In the genomic region with DNA sequence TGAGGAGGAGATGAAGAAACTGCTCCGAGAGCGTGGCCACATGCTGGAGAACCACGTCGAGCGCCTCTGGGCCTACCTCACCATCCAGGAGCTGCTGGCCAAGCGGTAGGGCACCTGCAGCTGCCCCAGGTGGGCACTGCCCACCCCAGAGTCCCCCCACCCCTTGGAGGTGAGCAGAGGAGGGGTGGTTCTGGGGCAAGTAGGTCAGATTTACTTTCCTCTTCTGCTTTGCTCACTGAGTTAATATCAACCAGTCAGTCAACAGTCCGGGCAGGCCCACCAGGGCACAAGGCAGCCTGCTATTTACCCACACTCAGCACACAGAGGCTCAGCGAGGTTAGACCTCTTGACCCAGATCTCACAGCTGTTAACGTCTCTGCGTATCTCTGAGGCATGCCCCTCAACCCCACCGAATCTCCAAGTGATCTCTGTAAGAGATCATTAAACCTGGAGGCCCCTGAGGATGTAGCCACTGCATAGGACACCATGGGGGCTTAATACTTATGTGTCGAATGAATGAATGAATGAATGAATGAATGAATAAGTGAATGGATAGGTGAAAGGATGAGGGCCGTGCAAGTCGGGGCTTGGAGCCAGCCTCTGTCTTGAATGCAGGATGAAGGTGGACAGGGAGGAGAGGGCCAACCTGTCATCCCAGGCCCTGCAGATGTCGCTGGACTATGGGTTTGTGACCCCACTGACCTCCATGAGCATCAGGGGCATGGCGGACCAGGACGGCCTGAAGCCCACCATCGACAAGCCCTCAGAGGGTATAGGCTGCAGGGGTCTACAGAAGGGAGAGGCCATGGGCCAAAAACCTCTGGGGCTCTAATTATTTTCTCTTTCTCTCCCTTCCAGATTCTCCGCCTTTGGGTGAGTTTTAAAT, we compare ENCODE assay signal across 1 cellular context.
A peak's percentile ranks its signal among the peaks of the same experiment; 100 is the strongest.
TF ChIP-seq lines count a peak whose summit lies in the region.

No MANE protein-coding gene starts in this region.

TF ChIP-seq in HepG2, 621 proteins besides CTCF, POLR2A, EP300 and RAD21 (continued from another document and continues in another):
- TF ChIP-seq, protein P1, sequence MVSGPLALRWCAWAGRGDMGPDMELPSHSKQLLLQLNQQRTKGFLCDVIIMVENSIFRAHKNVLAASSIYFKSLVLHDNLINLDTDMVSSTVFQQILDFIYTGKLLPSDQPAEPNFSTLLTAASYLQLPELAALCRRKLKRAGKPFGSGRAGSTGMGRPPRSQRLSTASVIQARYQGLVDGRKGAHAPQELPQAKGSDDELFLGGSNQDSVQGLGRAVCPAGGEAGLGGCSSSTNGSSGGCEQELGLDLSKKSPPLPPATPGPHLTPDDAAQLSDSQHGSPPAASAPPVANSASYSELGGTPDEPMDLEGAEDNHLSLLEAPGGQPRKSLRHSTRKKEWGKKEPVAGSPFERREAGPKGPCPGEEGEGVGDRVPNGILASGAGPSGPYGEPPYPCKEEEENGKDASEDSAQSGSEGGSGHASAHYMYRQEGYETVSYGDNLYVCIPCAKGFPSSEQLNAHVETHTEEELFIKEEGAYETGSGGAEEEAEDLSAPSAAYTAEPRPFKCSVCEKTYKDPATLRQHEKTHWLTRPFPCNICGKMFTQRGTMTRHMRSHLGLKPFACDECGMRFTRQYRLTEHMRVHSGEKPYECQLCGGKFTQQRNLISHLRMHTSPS (CRISPR knock-in tag; IDR thresholded peaks at IDR 0.05; ENCODE audit: low read depth), result peak; percentile 95
- no peak for TF ChIP-seq ZNF264 (CRISPR knock-in tag; IDR thresholded peaks at IDR 0.05)
- TF ChIP-seq ZBTB40 (IDR thresholded peaks at IDR 0.05), result no peak
- TF ChIP-seq ZBTB40 (CRISPR knock-in tag; IDR thresholded peaks at IDR 0.05), result no peak; the same call in 1 of the 2 replicates
- peak; percentile 65; the same call in 1 of the 2 replicates for TF ChIP-seq SOX5 (CRISPR knock-in tag; IDR thresholded peaks at IDR 0.05; ENCODE audit: borderline replicate concordance)
- TF ChIP-seq SIN3B (IDR thresholded peaks at IDR 0.05; ENCODE audit: low read length), result no peak
- TF ChIP-seq ZNF101 (CRISPR knock-in tag; IDR thresholded peaks at IDR 0.05; ENCODE audit: borderline replicate concordance, low read depth), result no peak
- TF ChIP-seq SIX1 (CRISPR knock-in tag; IDR thresholded peaks at IDR 0.05; ENCODE audit: borderline replicate concordance), result no peak
- no peak; the same call in 1 of the 2 replicates for TF ChIP-seq ZKSCAN5 (CRISPR knock-in tag; IDR thresholded peaks at IDR 0.05)
- no peak for TF ChIP-seq ARID2 (CRISPR knock-in tag; IDR thresholded peaks at IDR 0.05; ENCODE audit: borderline replicate concordance)
- no peak for TF ChIP-seq ZNF333 (CRISPR knock-in tag; IDR thresholded peaks at IDR 0.05; ENCODE audit: borderline replicate concordance)
- no peak for TF ChIP-seq ZNF749 (CRISPR knock-in tag; IDR thresholded peaks at IDR 0.05; ENCODE audit: borderline replicate concordance)
- no peak for TF ChIP-seq ZNF138 (CRISPR knock-in tag; IDR thresholded peaks at IDR 0.05; ENCODE audit: low read depth)
- 0 out of 2 replicates have a peak, but pooled peaks have one; percentile 37 for TF ChIP-seq MYPOP (CRISPR knock-in tag; IDR thresholded peaks at IDR 0.05)
- no peak for TF ChIP-seq ZFP82 (CRISPR knock-in tag; IDR thresholded peaks at IDR 0.05; ENCODE audit: borderline replicate concordance)
- no peak for TF ChIP-seq ZNF724P (CRISPR knock-in tag; IDR thresholded peaks at IDR 0.05; ENCODE audit: borderline replicate concordance)
- peak; percentile 83; the same call in 1 of the 2 replicates for TF ChIP-seq ZNF574 (CRISPR knock-in tag; IDR thresholded peaks at IDR 0.05)
- TF ChIP-seq MED8 (CRISPR knock-in tag; IDR thresholded peaks at IDR 0.05; ENCODE audit: insufficient replicate concordance), result no peak
- TF ChIP-seq, protein P2, sequence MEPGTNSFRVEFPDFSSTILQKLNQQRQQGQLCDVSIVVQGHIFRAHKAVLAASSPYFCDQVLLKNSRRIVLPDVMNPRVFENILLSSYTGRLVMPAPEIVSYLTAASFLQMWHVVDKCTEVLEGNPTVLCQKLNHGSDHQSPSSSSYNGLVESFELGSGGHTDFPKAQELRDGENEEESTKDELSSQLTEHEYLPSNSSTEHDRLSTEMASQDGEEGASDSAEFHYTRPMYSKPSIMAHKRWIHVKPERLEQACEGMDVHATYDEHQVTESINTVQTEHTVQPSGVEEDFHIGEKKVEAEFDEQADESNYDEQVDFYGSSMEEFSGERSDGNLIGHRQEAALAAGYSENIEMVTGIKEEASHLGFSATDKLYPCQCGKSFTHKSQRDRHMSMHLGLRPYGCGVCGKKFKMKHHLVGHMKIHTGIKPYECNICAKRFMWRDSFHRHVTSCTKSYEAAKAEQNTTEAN (CRISPR knock-in tag; conservative IDR thresholded peaks at IDR 0.05), result no peak
- no peak for TF ChIP-seq ZNF143 (CRISPR knock-in tag; IDR thresholded peaks at IDR 0.05)
- TF ChIP-seq SMAD3 (CRISPR knock-in tag; IDR thresholded peaks at IDR 0.05), result no peak
- 0 out of 2 replicates have a peak, but pooled peaks have one; percentile 22 for TF ChIP-seq ZIK1 (CRISPR knock-in tag; IDR thresholded peaks at IDR 0.05; ENCODE audit: borderline replicate concordance, low read depth)
- TF ChIP-seq, protein P3, sequence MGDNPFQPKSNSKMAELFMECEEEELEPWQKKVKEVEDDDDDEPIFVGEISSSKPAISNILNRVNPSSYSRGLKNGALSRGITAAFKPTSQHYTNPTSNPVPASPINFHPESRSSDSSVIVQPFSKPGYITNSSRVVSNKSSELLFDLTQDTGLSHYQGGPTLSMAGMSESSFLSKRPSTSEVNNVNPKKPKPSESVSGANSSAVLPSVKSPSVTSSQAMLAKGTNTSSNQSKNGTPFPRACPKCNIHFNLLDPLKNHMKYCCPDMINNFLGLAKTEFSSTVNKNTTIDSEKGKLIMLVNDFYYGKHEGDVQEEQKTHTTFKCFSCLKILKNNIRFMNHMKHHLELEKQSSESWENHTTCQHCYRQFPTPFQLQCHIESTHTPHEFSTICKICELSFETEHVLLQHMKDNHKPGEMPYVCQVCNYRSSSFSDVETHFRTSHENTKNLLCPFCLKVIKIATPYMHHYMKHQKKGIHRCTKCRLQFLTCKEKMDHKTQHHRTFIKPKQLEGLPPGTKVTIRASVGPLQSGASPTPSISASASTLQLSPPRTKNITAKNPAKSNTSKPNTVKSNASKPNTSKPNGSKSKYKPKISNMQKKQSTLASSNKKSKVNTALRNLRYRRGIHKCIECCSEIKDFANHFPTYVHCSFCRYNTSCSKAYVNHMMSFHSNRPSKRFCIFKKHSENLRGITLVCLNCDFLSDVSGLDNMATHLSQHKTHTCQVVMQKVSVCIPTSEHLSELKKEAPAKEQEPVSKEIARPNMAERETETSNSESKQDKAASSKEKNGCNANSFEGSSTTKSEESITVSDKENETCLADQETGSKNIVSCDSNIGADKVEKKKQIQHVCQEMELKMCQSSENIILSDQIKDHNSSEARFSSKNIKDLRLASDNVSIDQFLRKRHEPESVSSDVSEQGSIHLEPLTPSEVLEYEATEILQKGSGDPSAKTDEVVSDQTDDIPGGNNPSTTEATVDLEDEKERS (CRISPR knock-in tag; IDR thresholded peaks at IDR 0.05), result no peak
- TF ChIP-seq, protein P4, sequence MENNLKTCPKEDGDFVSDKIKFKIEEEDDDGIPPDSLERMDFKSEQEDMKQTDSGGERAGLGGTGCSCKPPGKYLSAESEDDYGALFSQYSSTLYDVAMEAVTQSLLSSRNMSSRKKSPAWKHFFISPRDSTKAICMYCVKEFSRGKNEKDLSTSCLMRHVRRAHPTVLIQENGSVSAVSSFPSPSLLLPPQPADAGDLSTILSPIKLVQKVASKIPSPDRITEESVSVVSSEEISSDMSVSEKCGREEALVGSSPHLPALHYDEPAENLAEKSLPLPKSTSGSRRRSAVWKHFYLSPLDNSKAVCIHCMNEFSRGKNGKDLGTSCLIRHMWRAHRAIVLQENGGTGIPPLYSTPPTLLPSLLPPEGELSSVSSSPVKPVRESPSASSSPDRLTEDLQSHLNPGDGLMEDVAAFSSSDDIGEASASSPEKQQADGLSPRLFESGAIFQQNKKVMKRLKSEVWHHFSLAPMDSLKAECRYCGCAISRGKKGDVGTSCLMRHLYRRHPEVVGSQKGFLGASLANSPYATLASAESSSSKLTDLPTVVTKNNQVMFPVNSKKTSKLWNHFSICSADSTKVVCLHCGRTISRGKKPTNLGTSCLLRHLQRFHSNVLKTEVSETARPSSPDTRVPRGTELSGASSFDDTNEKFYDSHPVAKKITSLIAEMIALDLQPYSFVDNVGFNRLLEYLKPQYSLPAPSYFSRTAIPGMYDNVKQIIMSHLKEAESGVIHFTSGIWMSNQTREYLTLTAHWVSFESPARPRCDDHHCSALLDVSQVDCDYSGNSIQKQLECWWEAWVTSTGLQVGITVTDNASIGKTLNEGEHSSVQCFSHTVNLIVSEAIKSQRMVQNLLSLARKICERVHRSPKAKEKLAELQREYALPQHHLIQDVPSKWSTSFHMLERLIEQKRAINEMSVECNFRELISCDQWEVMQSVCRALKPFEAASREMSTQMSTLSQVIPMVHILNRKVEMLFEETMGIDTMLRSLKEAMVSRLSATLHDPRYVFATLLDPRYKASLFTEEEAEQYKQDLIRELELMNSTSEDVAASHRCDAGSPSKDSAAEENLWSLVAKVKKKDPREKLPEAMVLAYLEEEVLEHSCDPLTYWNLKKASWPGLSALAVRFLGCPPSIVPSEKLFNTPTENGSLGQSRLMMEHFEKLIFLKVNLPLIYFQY (CRISPR knock-in tag; IDR thresholded peaks at IDR 0.05; ENCODE audit: borderline replicate concordance), result peak; percentile 79; the same call in 1 of the 2 replicates
